Comparison of ENCODE assay signal across 34 cellular contexts in the genomic region with DNA sequence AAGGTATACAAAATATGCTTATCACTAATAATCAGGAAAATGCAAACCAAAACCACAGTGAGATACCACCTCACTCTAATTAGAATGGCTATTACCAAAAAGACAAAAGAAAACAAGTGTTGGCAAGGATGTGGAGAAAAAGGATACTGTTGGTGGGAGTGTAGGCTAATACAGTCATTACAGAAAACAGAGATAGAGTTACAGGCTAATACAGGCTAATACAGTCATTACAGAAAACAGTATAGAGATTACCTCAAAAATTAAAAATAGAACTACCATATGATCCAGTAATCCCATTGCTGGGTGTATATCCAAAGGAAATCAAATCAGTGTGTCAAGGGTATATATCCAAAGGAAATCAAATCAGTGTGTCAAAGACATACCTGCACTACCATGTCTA.
"Had no signal": no experiment of that assay in that cellular context is flagged by ENCODE, and none has a peak within 500 bp of the region (broad histone marks: within the 10 kb centered on the region; RNA-seq: fewer than 3 reads in every experiment).

No MANE protein-coding gene starts in this region.

- H3K4me3 ChIP-seq: adrenal gland, ascending aorta, body of pancreas, breast epithelium, cardiac muscle cell had no signal

- H3K36me3 ChIP-seq: adrenal gland, ascending aorta, brain microvascular endothelial cell, breast epithelium, cardiac muscle cell had no signal

- H3K27ac ChIP-seq: adrenal gland, ascending aorta, body of pancreas, brain microvascular endothelial cell, breast epithelium, cardiac muscle cell had no signal

- FAIRE-seq: astrocyte, bronchial epithelial cell had no signal

- H3K9me3 ChIP-seq: adrenal gland, body of pancreas, breast epithelium had no signal

- DNase-seq: activated effector memory CD4-positive, alpha-beta T cell treated with anti-CD3 and anti-CD28 coated beads, Interleukin-2, amount 50 U/mL, for 16 hours; activated effector memory CD4-positive, alpha-beta T cell treated with Interleukin-2 at 50 U/mL for 16 hours; activated gamma-delta T cell; activated gamma-delta T cell treated with Interleukin-2 at 50 U/mL for 16 hours; activated naive CD4-positive, alpha-beta T cell treated with anti-CD3 and anti-CD28 coated beads for 36 hours; activated naive CD4-positive, alpha-beta T cell treated with anti-CD3 and anti-CD28 coated beads, Interleukin-2, amount 10 ng/mL, durations not matched to agents 7 days and 5 days; activated naive CD4-positive, alpha-beta T cell treated with anti-CD3 and anti-CD28 coated beads, Interleukin-2, amount 50 U/mL, for 16 hours; activated naive CD4-positive, alpha-beta T cell treated with Interleukin-2 at 50 U/mL for 16 hours; activated naive CD8-positive, alpha-beta T cell treated with anti-CD3 and anti-CD28 coated beads for 36 hours; activated naive CD8-positive, alpha-beta T cell treated with anti-CD3 and anti-CD28 coated beads, Interleukin-2, amount 10 ng/mL, durations not matched to agents 7 days and 5 days; activated naive CD8-positive, alpha-beta T cell treated with anti-CD3 and anti-CD28 coated beads, Interleukin-2, amount 50 U/mL, for 24 hours; activated T-cell treated with anti-CD3 and anti-CD28 coated beads for 4 hours; activated T-cell treated with anti-CD3 and anti-CD28 coated beads, Interleukin-2, amount 50 U/mL, for 1 hour; activated T-cell treated with anti-CD3 and anti-CD28 coated beads, Interleukin-2, amount 50 U/mL, for 24 hours; activated T-cell treated with anti-CD3 and anti-CD28 coated beads, Interleukin-2, amount 50 U/mL, for 4 hours; activated T-cell treated with anti-CD3 and anti-CD28 coated beads, Interleukin-2, amount 50 U/mL, for 48 hours; activated T-cell treated with anti-CD3 and anti-CD28 coated beads, Interleukin-2, amount 50 U/mL, for 72 hours; adrenal gland; amniotic stem cell; amygdala; anterior cingulate cortex; aorta; body of pancreas; brain microvascular endothelial cell; caudate nucleus; central memory CD4-positive, alpha-beta T cell; cerebellar nuclear complex had no signal

- ATAC-seq: activated naive CD4-positive, alpha-beta T cell treated with anti-CD3 and anti-CD28 coated beads, Interleukin-2, amount 50 U/mL, for 72 hours; activated naive CD8-positive, alpha-beta T cell treated with anti-CD3 and anti-CD28 coated beads, Interleukin-2, amount 50 U/mL, for 24 hours; activated T-cell treated with anti-CD3 and anti-CD28 coated beads, Interleukin-2, amount 50 U/mL, for 4 hours; activated T-cell treated with anti-CD3 and anti-CD28 coated beads, Interleukin-2, amount 50 U/mL, for 72 hours; activated T-helper 17 cell treated with anti-CD3 and anti-CD28 coated beads, Interleukin-2, amount 50 U/mL, for 72 hours; body of pancreas had no signal

- H3K4me1 ChIP-seq: adrenal gland, ascending aorta, body of pancreas, breast epithelium had no signal

- H3K27me3 ChIP-seq: adrenal gland, ascending aorta, body of pancreas, brain microvascular endothelial cell, breast epithelium, cardiac muscle cell had no signal
